In the genomic region with DNA sequence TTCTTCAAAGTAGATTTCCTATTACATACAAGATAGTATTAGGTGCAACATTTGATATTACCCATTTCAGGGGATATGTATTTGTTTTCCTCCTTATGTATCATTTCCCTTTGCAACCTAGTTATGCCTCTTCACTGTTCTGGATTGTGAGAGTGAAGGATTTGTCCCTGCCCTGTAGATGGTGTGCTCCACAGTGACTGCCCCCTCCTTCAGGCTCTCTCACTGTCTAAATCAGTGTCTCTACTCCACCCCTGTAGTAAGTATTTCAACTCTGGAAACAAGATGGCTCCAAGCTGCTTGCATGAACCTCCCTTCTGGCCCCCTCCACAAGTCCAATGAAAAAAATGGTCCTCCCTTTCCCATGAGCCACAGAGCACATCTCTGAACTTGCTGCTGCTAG, we compare ENCODE assay signal across 16 cellular contexts.
"Had no signal": no experiment of that assay in that cellular context is flagged by ENCODE, and none has a peak within 500 bp of the region (broad histone marks: within the 10 kb centered on the region; RNA-seq: fewer than 3 reads in every experiment).

No MANE protein-coding gene starts in this region.

- ATAC-seq: effector memory CD8-positive, alpha-beta T cell; gastroesophageal sphincter; left colon; naive thymus-derived CD4-positive, alpha-beta T cell; sciatic nerve; stimulated activated memory B cell treated with anti-CD40 and anti-IgM and Interleukin-4, amounts not matched to agents 10 μg/mL and 1 μg/mL and 100 μg/mL, for 72 hours; upper lobe of right lung had no signal

- H3K4me1 ChIP-seq: gastroesophageal sphincter, tibial artery had no signal

- H3K27me3 ChIP-seq: esophagus muscularis mucosa, gastroesophageal sphincter, spleen, tibial artery, upper lobe of right lung, vagina had no signal

- DNase-seq: effector memory CD8-positive, alpha-beta T cell; left colon; naive thymus-derived CD4-positive, alpha-beta T cell; nephron progenitor cell; posterior cingulate gyrus; spleen; stimulated activated CD4-positive, alpha-beta T cell treated with anti-CD3 and anti-CD28 coated beads, Interleukin-15, amount 100 ng/mL, for 24 hours; stimulated activated CD4-positive, alpha-beta T cell treated with anti-CD3 and anti-CD28 coated beads, Interleukin-1b, Interleukin-23, amount 100 ng/mL, for 48 hours; stimulated activated CD4-positive, alpha-beta T cell treated with anti-CD3 and anti-CD28 coated beads, Interleukin-4, amount 100 ng/mL, for 24 hours; tibial artery; upper lobe of right lung had no signal

- H3K36me3 ChIP-seq: esophagus muscularis mucosa, gastroesophageal sphincter, spleen, upper lobe of right lung, vagina had no signal

- H3K27ac ChIP-seq: esophagus muscularis mucosa, gastroesophageal sphincter, spleen, tibial artery, upper lobe of right lung had no signal

- H3K4me3 ChIP-seq: esophagus muscularis mucosa, gastroesophageal sphincter, spleen, tibial artery, upper lobe of right lung, vagina had no signal

- H3K9me3 ChIP-seq: esophagus muscularis mucosa, gastroesophageal sphincter, spleen, tibial artery, upper lobe of right lung, vagina had no signal
